1 cellular context compared by ENCODE assay signal in genomic region chr17:48908047-48908843, GRCh38.
TF ChIP-seq lines count a peak whose summit lies in the region.

TSS of gene UBE2Z (plus strand) at chr17:48908407. CDS start at chr17:48908504, 97 bp downstream.

TF ChIP-seq in GM12878, 131 proteins besides CTCF, POLR2A, EP300 and RAD21 (continued from another document and continues in another):
- TF ChIP-seq MXI1 (IDR thresholded peaks at IDR 0.05; ENCODE audit: low read depth, low read length) (peak; percentile 59; the same call in 1 of the 2 replicates), KDM1A (IDR thresholded peaks at IDR 0.05; ENCODE audit: borderline replicate concordance) (no peak), CBX5 (IDR thresholded peaks at IDR 0.05; ENCODE audit: low read depth) (no peak), CHD4 (IDR thresholded peaks at IDR 0.05) (no peak), RB1 (IDR thresholded peaks at IDR 0.05; ENCODE audit: borderline replicate concordance) (peak; percentile 78; the same call in 1 of the 2 replicates), ZNF24 (IDR thresholded peaks at IDR 0.05) (no peak), ZSCAN29 (IDR thresholded peaks at IDR 0.05) (peak; percentile 70; the same call in 1 of the 2 replicates), IRF4 (IDR thresholded peaks at IDR 0.05; ENCODE audit: low read depth, low read length) (no peak), FOXM1 (IDR thresholded peaks at IDR 0.05; ENCODE audit: low read depth, low read length) (no peak), ZNF384 (IDR thresholded peaks at IDR 0.05; ENCODE audit: borderline replicate concordance, low read depth, low read length) (no peak), PBX3 (IDR thresholded peaks at IDR 0.05; ENCODE audit: insufficient replicate concordance, low read depth, low read length) (peak; percentile 23), STAT3 (IDR thresholded peaks at IDR 0.05; ENCODE audit: low read depth, low read length) (no peak), POU2F2 (IDR thresholded peaks at IDR 0.05; ENCODE audit: borderline replicate concordance, low read depth, low read length) (peak; percentile 79), CEBPZ (IDR thresholded peaks at IDR 0.05; ENCODE audit: low read depth, low read length) (no peak), TAF1 (IDR thresholded peaks at IDR 0.05; ENCODE audit: borderline replicate concordance, low read depth, low read length) (peak; percentile 96), SMAD1 (IDR thresholded peaks at IDR 0.05; ENCODE audit: low read depth, partially characterized antibody) (peak; percentile 74), MLLT1 (IDR thresholded peaks at IDR 0.05) (peak; percentile 65), ZBTB33 (IDR thresholded peaks at IDR 0.05) (no peak), WRNIP1 (IDR thresholded peaks at IDR 0.05; ENCODE audit: borderline replicate concordance, low read depth, low read length) (no peak), RUNX3 (IDR thresholded peaks at IDR 0.05; ENCODE audit: low read length) (peak; percentile 28; the same call in 1 of the 2 replicates), POLR2AphosphoS2 (IDR thresholded peaks at IDR 0.05; ENCODE audit: low read depth, low read length) (peak; percentile 75; the same call in 1 of the 2 replicates), IRF3 (IDR thresholded peaks at IDR 0.05) (no peak), RELB (IDR thresholded peaks at IDR 0.05; ENCODE audit: low read depth) (peak; percentile 75), SMC3 (IDR thresholded peaks at IDR 0.05; ENCODE audit: borderline replicate concordance, low read length) (peak; percentile 15; the same call in 1 of the 2 replicates), CUX1 (IDR thresholded peaks at IDR 0.05; ENCODE audit: insufficient replicate concordance, low read depth, low read length) (no peak), MTA2 (IDR thresholded peaks at IDR 0.05; ENCODE audit: low read depth) (0 out of 2 replicates have a peak, but pooled peaks have one; percentile 20), CHD1 (IDR thresholded peaks at IDR 0.05; ENCODE audit: low read depth, low read length) (no peak), RELA (IDR thresholded peaks at IDR 0.05; ENCODE audit: borderline replicate concordance, partially characterized antibody) (peak; percentile 1), NR2C2 (IDR thresholded peaks at IDR 0.05; ENCODE audit: borderline replicate concordance, control insufficient read depth, insufficient read length, low read depth) (no peak), PAX5 (IDR thresholded peaks at IDR 0.05; ENCODE audit: borderline replicate concordance, low read depth, low read length) (peak; percentile 50; the same call in 1 of the 2 replicates), PML (IDR thresholded peaks at IDR 0.05; ENCODE audit: low read length) (peak; percentile 77), USF2 (IDR thresholded peaks at IDR 0.05; ENCODE audit: borderline replicate concordance, low read depth, low read length) (no peak), BRCA1 (IDR thresholded peaks at IDR 0.05; ENCODE audit: low read depth, low read length) (no peak), ZBTB11 (CRISPR knock-in tag; IDR thresholded peaks at IDR 0.05) (no peak), HCFC1 (IDR thresholded peaks at IDR 0.05; ENCODE audit: low read length) (peak; percentile 60), IKZF2 (IDR thresholded peaks at IDR 0.05) (peak in 1 of 2 experiments; percentile 53), YY1 (IDR thresholded peaks at IDR 0.05; ENCODE audit: low read depth, low read length) (peak; percentile 91), CREM (IDR thresholded peaks at IDR 0.05; ENCODE audit: low read depth) (peak; percentile 41; the same call in 1 of the 2 replicates), IKZF1 (conservative IDR thresholded peaks at IDR 0.05) (peak; percentile 85)
